In the genomic region with DNA sequence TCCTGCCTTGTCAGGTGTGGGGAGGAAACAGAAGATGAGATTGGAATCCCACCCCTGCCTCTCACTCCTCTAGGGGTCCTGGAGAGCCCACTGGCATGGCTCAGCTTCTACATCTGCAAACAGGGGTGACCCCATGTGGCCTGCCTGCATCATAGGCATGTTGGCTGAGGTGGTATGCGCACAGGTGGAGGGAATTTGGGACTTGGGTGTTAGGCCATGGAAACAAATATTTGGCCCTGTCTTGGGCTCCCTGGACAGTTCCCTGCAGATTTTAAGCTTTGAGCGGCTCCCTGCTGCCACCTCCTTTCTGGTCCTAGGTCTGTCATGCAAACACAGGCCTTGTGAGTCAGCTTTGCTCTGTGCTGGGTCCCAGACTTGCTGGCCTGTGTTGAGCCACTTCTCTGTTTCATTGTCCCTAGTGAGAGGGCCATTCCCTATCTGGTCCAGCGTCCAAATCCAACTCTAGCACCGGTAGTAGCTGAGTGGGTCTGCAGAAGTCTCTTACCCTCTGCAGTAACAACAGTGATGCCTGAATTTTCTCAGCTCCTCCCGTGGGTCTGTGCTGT, we compare ENCODE assay signal across 12 cellular contexts.
DNase-seq lines count a peak whose midpoint lies in the region; ATAC-seq and TF ChIP-seq lines count a peak whose summit lies in the region.
"Had no signal": no experiment of that assay in that cellular context is flagged by ENCODE, and none has a peak within 500 bp of the region (broad histone marks: within the 10 kb centered on the region; RNA-seq: fewer than 3 reads in every experiment).

No MANE protein-coding gene starts in this region.

- H3K27me3 Mint-ChIP-seq in activated T-cell treated with anti-CD3 and anti-CD28 coated beads, Interleukin-2, amount 50 U/mL, for 24 hours: no peaks in the 10 kb centered on the region
- H3K27me3 Mint-ChIP-seq: activated CD4-positive, alpha-beta T cell treated with anti-CD3 and anti-CD28 coated beads, Interleukin-2, amount 10 ng/mL, durations not matched to agents 24 days and 14 days had no signal

- no peak overlapping the region for H3K4me3 Mint-ChIP-seq in activated T-cell treated with anti-CD3 and anti-CD28 coated beads, Interleukin-2, amount 50 U/mL, for 24 hours
- H3K4me3 Mint-ChIP-seq in stimulated activated effector memory CD8-positive, alpha-beta T cell treated with anti-CD3 and anti-CD28 coated beads, Interleukin-12 subunit alpha, Interleukin-12 subunit beta, amount 100 ng/mL, for 72 hours: no peak overlapping the region
- H3K4me3 Mint-ChIP-seq: activated CD4-positive, alpha-beta T cell treated with anti-CD3 and anti-CD28 coated beads, Interleukin-2, amount 10 ng/mL, durations not matched to agents 24 days and 14 days had no signal

- ATAC-seq in SK-N-SH treated with all-trans-retinoic acid at 6 μM for 48 hours: peak; percentile 9; the same call in 1 of the 3 replicates
- ATAC-seq in stimulated activated effector memory CD8-positive, alpha-beta T cell treated with anti-CD3 and anti-CD28 coated beads, Interleukin-12 subunit alpha, Interleukin-12 subunit beta, amount 100 ng/mL, for 72 hours: no peak
- no peak for ATAC-seq in HG03135 (IDR thresholded peaks at IDR 0.05; ENCODE audit: unreplicated experiment)
- ATAC-seq in GM19324 (IDR thresholded peaks at IDR 0.05; ENCODE audit: low FRiP score, unreplicated experiment): no peak

- H3K4me1 Mint-ChIP-seq in activated T-cell treated with anti-CD3 and anti-CD28 coated beads, Interleukin-2, amount 50 U/mL, for 24 hours (ENCODE audit: low read depth): peaks cover 41% of the 10 kb centered on the region
- H3K4me1 Mint-ChIP-seq in stimulated activated effector memory CD8-positive, alpha-beta T cell treated with anti-CD3 and anti-CD28 coated beads, Interleukin-12 subunit alpha, Interleukin-12 subunit beta, amount 100 ng/mL, for 72 hours: peaks cover 71% of the 10 kb centered on the region

- H3K27ac Mint-ChIP-seq in activated T-cell treated with anti-CD3 and anti-CD28 coated beads, Interleukin-2, amount 50 U/mL, for 24 hours: peak overlapping the region; percentile 47
- H3K27ac Mint-ChIP-seq in stimulated activated effector memory CD8-positive, alpha-beta T cell treated with anti-CD3 and anti-CD28 coated beads, Interleukin-12 subunit alpha, Interleukin-12 subunit beta, amount 100 ng/mL, for 72 hours: peak overlapping the region; percentile 80
- H3K27ac Mint-ChIP-seq: activated CD4-positive, alpha-beta T cell treated with anti-CD3 and anti-CD28 coated beads, Interleukin-2, amount 10 ng/mL, durations not matched to agents 24 days and 14 days had no signal

- H3K9me3 Mint-ChIP-seq in activated T-cell treated with anti-CD3 and anti-CD28 coated beads, Interleukin-2, amount 50 U/mL, for 24 hours: peaks cover 2% of the 10 kb centered on the region
- H3K9me3 Mint-ChIP-seq in stimulated activated effector memory CD8-positive, alpha-beta T cell treated with anti-CD3 and anti-CD28 coated beads, Interleukin-12 subunit alpha, Interleukin-12 subunit beta, amount 100 ng/mL, for 72 hours: no peaks in the 10 kb centered on the region
- H3K9me3 Mint-ChIP-seq: activated CD4-positive, alpha-beta T cell treated with anti-CD3 and anti-CD28 coated beads, Interleukin-2, amount 10 ng/mL, durations not matched to agents 24 days and 14 days had no signal

- DNase-seq in activated T-cell treated with anti-CD3 and anti-CD28 coated beads, Interleukin-2, amount 50 U/mL, for 24 hours: no peak
- no peak for DNase-seq in activated T-cell treated with anti-CD3 and anti-CD28 coated beads, Interleukin-2, amount 50 U/mL, for 1 hour
- DNase-seq in hepatic stellate cell (ENCODE audit: low spot score) (peak; percentile 37), SHP77 treated with DMSO at 0.1 percent for 48 hours (lab: John Stamatoyannopoulos, UW) (no peak)
- no peak for DNase-seq in stimulated activated effector memory CD8-positive, alpha-beta T cell treated with anti-CD3 and anti-CD28 coated beads, Interleukin-12 subunit alpha, Interleukin-12 subunit beta, amount 100 ng/mL, for 72 hours (ENCODE audit: low spot score in 2 of 2)
- DNase-seq: activated CD4-positive, alpha-beta T cell treated with anti-CD3 and anti-CD28 coated beads, Interleukin-2, amount 10 ng/mL, durations not matched to agents 24 days and 14 days; lower lobe of right lung; stimulated activated CD4-positive, alpha-beta T cell treated with anti-CD3 and anti-CD28 coated beads, Interleukin-15, amount 100 ng/mL, for 24 hours; stimulated activated CD8-positive, alpha-beta memory T cell treated with anti-CD3 and anti-CD28 coated beads, Interleukin-4, amount 100 ng/mL, for 48 hours had no signal

- H3K36me3 Mint-ChIP-seq in activated T-cell treated with anti-CD3 and anti-CD28 coated beads, Interleukin-2, amount 50 U/mL, for 24 hours (ENCODE audit: low read depth): peaks cover 28% of the 10 kb centered on the region
- peaks cover 6% of the 10 kb centered on the region for H3K36me3 Mint-ChIP-seq in stimulated activated effector memory CD8-positive, alpha-beta T cell treated with anti-CD3 and anti-CD28 coated beads, Interleukin-12 subunit alpha, Interleukin-12 subunit beta, amount 100 ng/mL, for 72 hours

TF ChIP-seq in SK-N-SH treated with all-trans-retinoic acid at 6 μM for 48 hours, 23 proteins besides CTCF, POLR2A, EP300 and RAD21 (continues in another document):
- TF ChIP-seq, protein P1, sequence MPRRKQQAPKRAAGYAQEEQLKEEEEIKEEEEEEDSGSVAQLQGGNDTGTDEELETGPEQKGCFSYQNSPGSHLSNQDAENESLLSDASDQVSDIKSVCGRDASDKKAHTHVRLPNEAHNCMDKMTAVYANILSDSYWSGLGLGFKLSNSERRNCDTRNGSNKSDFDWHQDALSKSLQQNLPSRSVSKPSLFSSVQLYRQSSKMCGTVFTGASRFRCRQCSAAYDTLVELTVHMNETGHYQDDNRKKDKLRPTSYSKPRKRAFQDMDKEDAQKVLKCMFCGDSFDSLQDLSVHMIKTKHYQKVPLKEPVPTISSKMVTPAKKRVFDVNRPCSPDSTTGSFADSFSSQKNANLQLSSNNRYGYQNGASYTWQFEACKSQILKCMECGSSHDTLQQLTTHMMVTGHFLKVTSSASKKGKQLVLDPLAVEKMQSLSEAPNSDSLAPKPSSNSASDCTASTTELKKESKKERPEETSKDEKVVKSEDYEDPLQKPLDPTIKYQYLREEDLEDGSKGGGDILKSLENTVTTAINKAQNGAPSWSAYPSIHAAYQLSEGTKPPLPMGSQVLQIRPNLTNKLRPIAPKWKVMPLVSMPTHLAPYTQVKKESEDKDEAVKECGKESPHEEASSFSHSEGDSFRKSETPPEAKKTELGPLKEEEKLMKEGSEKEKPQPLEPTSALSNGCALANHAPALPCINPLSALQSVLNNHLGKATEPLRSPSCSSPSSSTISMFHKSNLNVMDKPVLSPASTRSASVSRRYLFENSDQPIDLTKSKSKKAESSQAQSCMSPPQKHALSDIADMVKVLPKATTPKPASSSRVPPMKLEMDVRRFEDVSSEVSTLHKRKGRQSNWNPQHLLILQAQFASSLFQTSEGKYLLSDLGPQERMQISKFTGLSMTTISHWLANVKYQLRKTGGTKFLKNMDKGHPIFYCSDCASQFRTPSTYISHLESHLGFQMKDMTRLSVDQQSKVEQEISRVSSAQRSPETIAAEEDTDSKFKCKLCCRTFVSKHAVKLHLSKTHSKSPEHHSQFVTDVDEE (CRISPR knock-in tag; IDR thresholded peaks at IDR 0.05): no peak
- TF ChIP-seq ZC3H10 (CRISPR knock-in tag; IDR thresholded peaks at IDR 0.05) (no peak), ZNF70 (CRISPR knock-in tag; IDR thresholded peaks at IDR 0.05) (no peak), ISL1 (CRISPR knock-in tag; IDR thresholded peaks at IDR 0.05) (no peak), ZFP3 (CRISPR knock-in tag; IDR thresholded peaks at IDR 0.05) (no peak), ARNTL (CRISPR knock-in tag; IDR thresholded peaks at IDR 0.05; ENCODE audit: borderline replicate concordance, low read depth) (no peak), GLIS3 (CRISPR knock-in tag; IDR thresholded peaks at IDR 0.05) (no peak), CSDC2 (CRISPR knock-in tag; IDR thresholded peaks at IDR 0.05) (no peak), TOX (CRISPR knock-in tag; IDR thresholded peaks at IDR 0.05; ENCODE audit: borderline replicate concordance) (no peak), TCF4 (CRISPR knock-in tag; IDR thresholded peaks at IDR 0.05; ENCODE audit: borderline replicate concordance) (no peak), ZNF8 (CRISPR knock-in tag; IDR thresholded peaks at IDR 0.05) (no peak), RARB (CRISPR knock-in tag; IDR thresholded peaks at IDR 0.05) (no peak), PPARA (CRISPR knock-in tag; IDR thresholded peaks at IDR 0.05; ENCODE audit: borderline replicate concordance) (no peak)
- TF ChIP-seq, protein P2, sequence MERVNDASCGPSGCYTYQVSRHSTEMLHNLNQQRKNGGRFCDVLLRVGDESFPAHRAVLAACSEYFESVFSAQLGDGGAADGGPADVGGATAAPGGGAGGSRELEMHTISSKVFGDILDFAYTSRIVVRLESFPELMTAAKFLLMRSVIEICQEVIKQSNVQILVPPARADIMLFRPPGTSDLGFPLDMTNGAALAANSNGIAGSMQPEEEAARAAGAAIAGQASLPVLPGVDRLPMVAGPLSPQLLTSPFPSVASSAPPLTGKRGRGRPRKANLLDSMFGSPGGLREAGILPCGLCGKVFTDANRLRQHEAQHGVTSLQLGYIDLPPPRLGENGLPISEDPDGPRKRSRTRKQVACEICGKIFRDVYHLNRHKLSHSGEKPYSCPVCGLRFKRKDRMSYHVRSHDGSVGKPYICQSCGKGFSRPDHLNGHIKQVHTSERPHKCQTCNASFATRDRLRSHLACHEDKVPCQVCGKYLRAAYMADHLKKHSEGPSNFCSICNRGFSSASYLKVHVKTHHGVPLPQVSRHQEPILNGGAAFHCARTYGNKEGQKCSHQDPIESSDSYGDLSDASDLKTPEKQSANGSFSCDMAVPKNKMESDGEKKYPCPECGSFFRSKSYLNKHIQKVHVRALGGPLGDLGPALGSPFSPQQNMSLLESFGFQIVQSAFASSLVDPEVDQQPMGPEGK (CRISPR knock-in tag; IDR thresholded peaks at IDR 0.05; ENCODE audit: borderline replicate concordance): no peak
- TF ChIP-seq, protein P3, sequence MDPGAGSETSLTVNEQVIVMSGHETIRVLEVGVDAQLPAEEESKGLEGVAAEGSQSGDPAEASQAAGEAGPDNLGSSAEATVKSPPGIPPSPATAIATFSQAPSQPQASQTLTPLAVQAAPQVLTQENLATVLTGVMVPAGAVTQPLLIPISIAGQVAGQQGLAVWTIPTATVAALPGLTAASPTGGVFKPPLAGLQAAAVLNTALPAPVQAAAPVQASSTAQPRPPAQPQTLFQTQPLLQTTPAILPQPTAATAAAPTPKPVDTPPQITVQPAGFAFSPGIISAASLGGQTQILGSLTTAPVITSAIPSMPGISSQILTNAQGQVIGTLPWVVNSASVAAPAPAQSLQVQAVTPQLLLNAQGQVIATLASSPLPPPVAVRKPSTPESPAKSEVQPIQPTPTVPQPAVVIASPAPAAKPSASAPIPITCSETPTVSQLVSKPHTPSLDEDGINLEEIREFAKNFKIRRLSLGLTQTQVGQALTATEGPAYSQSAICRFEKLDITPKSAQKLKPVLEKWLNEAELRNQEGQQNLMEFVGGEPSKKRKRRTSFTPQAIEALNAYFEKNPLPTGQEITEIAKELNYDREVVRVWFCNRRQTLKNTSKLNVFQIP (CRISPR knock-in tag; IDR thresholded peaks at IDR 0.05; ENCODE audit: borderline replicate concordance, low read depth): no peak
